Comparison of ENCODE assay signal across 16 cellular contexts in the genomic region with DNA sequence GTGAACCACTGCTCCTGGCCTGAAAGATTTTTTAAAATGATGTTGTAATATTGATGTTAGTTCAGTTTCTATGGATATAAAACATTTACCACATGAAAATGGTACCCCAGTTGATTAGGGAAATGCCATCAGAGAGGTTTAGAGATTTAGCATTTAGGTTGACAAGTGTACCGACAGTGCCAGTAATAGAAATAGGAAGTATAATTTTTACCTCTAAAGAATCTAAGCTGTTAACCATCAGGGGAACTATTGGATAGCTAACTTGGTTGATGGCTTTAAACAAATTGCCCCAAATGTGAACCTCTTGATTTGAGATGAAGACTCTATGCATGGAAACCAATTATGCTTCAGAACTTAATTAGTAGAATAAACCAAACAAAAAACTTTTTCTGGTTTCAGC. TPM values are rescaled to one million over a fixed set of nuclear protein-coding genes. Genes with fewer than 3 reads are reported as not detected.
DNase-seq lines count a peak whose midpoint lies in the region; ATAC-seq and TF ChIP-seq lines count a peak whose summit lies in the region.
"Had no signal": no experiment of that assay in that cellular context is flagged by ENCODE, and none has a peak within 500 bp of the region (broad histone marks: within the 10 kb centered on the region; RNA-seq: fewer than 3 reads in every experiment).

No MANE protein-coding gene starts in this region.

- no peak for TF ChIP-seq CTCF in DOHH2 (IDR thresholded peaks at IDR 0.05; ENCODE audit: low read depth, low read length, poor library complexity, severe bottlenecking)

- H3K4me3 ChIP-seq in BLaER1 treated with 17β-estradiol and CSF1 and Interleukin-3, amounts not matched to agents 10 nM and 100 nM, result no peak overlapping the region
- H3K4me3 ChIP-seq in DOHH2 (ENCODE audit: low read length), result no peak overlapping the region
- no peak overlapping the region for H3K4me3 ChIP-seq in SK-N-MC
- H3K4me3 ChIP-seq: Peyer's patch had no signal

- H3K9me3 Mint-ChIP-seq in naive B cell, result no peaks in the 10 kb centered on the region

- no peaks in the 10 kb centered on the region for H3K9me3 ChIP-seq in BLaER1 treated with 17β-estradiol and CSF1 and Interleukin-3, amounts not matched to agents 10 nM and 100 nM (replicated peaks in 1 of 11)
- H3K9me3 ChIP-seq in DOHH2 (ENCODE audit: control insufficient read depth, insufficient read depth, low read length) (no peaks in the 10 kb centered on the region), SK-N-MC (ENCODE audit: low read depth, low read length) (no peaks in the 10 kb centered on the region)
- H3K9me3 ChIP-seq: BE2C, Peyer's patch had no signal

- H3K9ac ChIP-seq in BLaER1 treated with 17β-estradiol and CSF1 and Interleukin-3, amounts not matched to agents 10 nM and 100 nM, result no peak overlapping the region
- H3K9ac ChIP-seq in SK-N-MC (ENCODE audit: insufficient read length), result no peak overlapping the region

- peaks cover 34 to 100% (median 92%) of the 10 kb centered on the region in 11 experiments for H3K36me3 ChIP-seq in BLaER1 treated with 17β-estradiol and CSF1 and Interleukin-3, amounts not matched to agents 10 nM and 100 nM
- H3K36me3 ChIP-seq in DOHH2 (ENCODE audit: control insufficient read depth, low read length), result peaks cover 83% of the 10 kb centered on the region
- peaks cover 40% of the 10 kb centered on the region for H3K36me3 ChIP-seq in SK-N-MC (ENCODE audit: insufficient read depth, low read length)

- peaks cover 99% of the 10 kb centered on the region for H3K79me2 ChIP-seq in DOHH2 (ENCODE audit: control insufficient read depth, low read length)

- peaks cover 13 to 50% (median 31%) of the 10 kb centered on the region in 3 donors for H3K4me1 Mint-ChIP-seq in naive B cell

- ATAC-seq in naive B cell (ENCODE audit: low read depth in 2 of 2), result peak; percentile 50 to 64
- ATAC-seq: HCT116 had no signal

- H3K27ac ChIP-seq in BLaER1 treated with 17β-estradiol and CSF1 and Interleukin-3, amounts not matched to agents 10 nM and 100 nM, result no peak overlapping the region
- H3K27ac ChIP-seq in DOHH2 (ENCODE audit: low read depth, low read length), result no peak overlapping the region
- H3K27ac ChIP-seq in SK-N-MC, result peak overlapping the region; percentile 38
- H3K27ac ChIP-seq: Peyer's patch had no signal

- peak overlapping the region in 4 of 8 donors; percentile 26 to 56 (median 30) for H3K4me3 Mint-ChIP-seq in naive B cell

- H3K27ac Mint-ChIP-seq in naive B cell, result peak overlapping the region in 3 of 6 donors; percentile 29 to 56 (median 44)

- DNase-seq in SK-N-MC (ENCODE audit: low read depth, low spot score) (no peak), naive B cell (no peak), NCI-H2227 treated with DMSO at 0.1 percent for 48 hours (lab: John Stamatoyannopoulos, UW) (no peak), HCEC 1CT (no peak), glomerular visceral epithelial cell (ENCODE audit: extremely low spot score) (no peak)
- DNase-seq: BE2C, DMS 273 treated with DMSO at 0.1 percent for 48 hours, EL, NCI-H446, NCI-H748 treated with DMSO at 0.1 percent for 48 hours, Peyer's patch, SHP77, SW 1271 had no signal

- H3K27me3 ChIP-seq in BLaER1 treated with 17β-estradiol and CSF1 and Interleukin-3, amounts not matched to agents 10 nM and 100 nM, result no peaks in the 10 kb centered on the region
- H3K27me3 ChIP-seq in DOHH2 (ENCODE audit: control insufficient read depth, low read length), result no peaks in the 10 kb centered on the region
- H3K27me3 ChIP-seq: BE2C, Peyer's patch had no signal

- H3K4me1 ChIP-seq in BLaER1 treated with 17β-estradiol and CSF1 and Interleukin-3, amounts not matched to agents 10 nM and 100 nM, result peaks cover 44 to 82% (median 60%) of the 10 kb centered on the region in 10 experiments
- peaks cover 35% of the 10 kb centered on the region for H3K4me1 ChIP-seq in DOHH2 (ENCODE audit: control insufficient read depth, low read length)

- H3K36me3 Mint-ChIP-seq in naive B cell, result peaks cover 1 to 9% of the 10 kb centered on the region in 2 donors

- peak overlapping the region; percentile 55 to 98 (median 89) for H3K4me2 ChIP-seq in BLaER1 treated with 17β-estradiol and CSF1 and Interleukin-3, amounts not matched to agents 10 nM and 100 nM
- H3K4me2 ChIP-seq in DOHH2 (ENCODE audit: low read length), result peak overlapping the region; percentile 4; the same call in 1 of the 2 replicates

- H3F3A ChIP-seq in DOHH2 (ENCODE audit: control insufficient read depth, insufficient read depth), result peaks cover 10% of the 10 kb centered on the region

- H3K27me3 Mint-ChIP-seq in naive B cell, result no peaks in the 10 kb centered on the region

- peaks cover 94 to 100% (median 97%) of the 10 kb centered on the region in 11 experiments for H4K20me1 ChIP-seq in BLaER1 treated with 17β-estradiol and CSF1 and Interleukin-3, amounts not matched to agents 10 nM and 100 nM
- peaks cover 14% of the 10 kb centered on the region for H4K20me1 ChIP-seq in DOHH2 (ENCODE audit: control insufficient read depth, insufficient read depth, low read depth, low read length)

- H3K9me2 ChIP-seq in DOHH2 (replicated peaks; ENCODE audit: control insufficient read depth, low read length), result no peaks in the 10 kb centered on the region

RNA-seq across cellular contexts. Expression of a gene that starts 6.4 kb away (rescaled TPM):
- polyA plus RNA-seq in naive B cell (ENCODE audit: low read depth in 6 of 6), result 10 to 100 TPM; 51.8 to 94.4 (median 70.5) TPM

RNA-seq across cellular contexts. Expression of a gene that starts 47.0 kb away (rescaled TPM):
- polyA plus RNA-seq in naive B cell (ENCODE audit: low read depth in 6 of 6), result 1 to 10 TPM in 4 of 6 donors, under 1 TPM in 2; 0.61 to 5.8 (median 1.4) TPM
